ENCODE assay signal across 8 cellular contexts in genomic region chr15:52679232-52680040, GRCh38. TPM values are rescaled to one million over a fixed set of nuclear protein-coding genes. Genes with fewer than 3 reads are reported as not detected.
DNase-seq lines count a peak whose midpoint lies in the region; ATAC-seq, FAIRE-seq and TF ChIP-seq lines count a peak whose summit lies in the region.

TSS of gene ATOSA (minus strand) at chr15:52679388. CDS start at chr15:52678021, 1,367 bp downstream.

- peak within 1 kb of the TSS; percentile 99 for H3K27ac Mint-ChIP-seq in nephron progenitor cell
- H3K27ac Mint-ChIP-seq in stimulated activated naive CD8-positive, alpha-beta T cell treated with anti-CD3 and anti-CD28 coated beads, Interleukin-15, amount 100 ng/mL, for 72 hours = peak within 1 kb of the TSS; percentile 94 to 99

- DNase-seq in ELF-1 (ENCODE audit: low read depth, low spot score) (peak; percentile 95), H54 (ENCODE audit: insufficient read length, low spot score) (peak; percentile 49), M059J (ENCODE audit: low read depth) (peak; percentile 90), SHP77 (lab: John Stamatoyannopoulos, UW) (peak; percentile 76 to 90), activated gamma-delta T cell (lab: John Stamatoyannopoulos, UW) (peak; percentile 84), fibroblast of the conjunctiva (ENCODE audit: low read depth) (peak; percentile 70), nephron progenitor cell (peak; percentile 91)
- DNase-seq in stimulated activated naive CD8-positive, alpha-beta T cell treated with anti-CD3 and anti-CD28 coated beads, Interleukin-15, amount 100 ng/mL, for 72 hours = peak; percentile 89 to 90

- peaks cover 16% of the 10 kb centered on the region for H3K36me3 Mint-ChIP-seq in nephron progenitor cell (ENCODE audit: low read depth)

- H3K4me3 Mint-ChIP-seq in nephron progenitor cell = peak within 1 kb of the TSS; percentile 94
- peak within 1 kb of the TSS; percentile 95 to 99 for H3K4me3 Mint-ChIP-seq in stimulated activated naive CD8-positive, alpha-beta T cell treated with anti-CD3 and anti-CD28 coated beads, Interleukin-15, amount 100 ng/mL, for 72 hours

- peak; percentile 91 for ATAC-seq in stimulated activated naive CD8-positive, alpha-beta T cell treated with anti-CD3 and anti-CD28 coated beads, Interleukin-15, amount 100 ng/mL, for 72 hours

- TF ChIP-seq POLR2A in H54 (IDR thresholded peaks at IDR 0.05; ENCODE audit: low read depth, low read length) = peak; percentile 58; the same call in 1 of the 2 replicates

- no peak for TF ChIP-seq CTCF in nephron progenitor cell (IDR thresholded peaks at IDR 0.05)

- H3K4me1 Mint-ChIP-seq in nephron progenitor cell = peaks cover 28% of the 10 kb centered on the region
- peaks cover 40% of the 10 kb centered on the region for H3K4me1 Mint-ChIP-seq in stimulated activated naive CD8-positive, alpha-beta T cell treated with anti-CD3 and anti-CD28 coated beads, Interleukin-15, amount 100 ng/mL, for 72 hours

- H3K27me3 Mint-ChIP-seq in nephron progenitor cell (ENCODE audit: low read depth, poor library complexity) = peaks cover 23% of the 10 kb centered on the region
- H3K27me3 Mint-ChIP-seq in stimulated activated naive CD8-positive, alpha-beta T cell treated with anti-CD3 and anti-CD28 coated beads, Interleukin-15, amount 100 ng/mL, for 72 hours = no peaks in the 10 kb centered on the region

- no peaks in the 10 kb centered on the region for H3K9me3 Mint-ChIP-seq in nephron progenitor cell
- H3K9me3 Mint-ChIP-seq in stimulated activated naive CD8-positive, alpha-beta T cell treated with anti-CD3 and anti-CD28 coated beads, Interleukin-15, amount 100 ng/mL, for 72 hours = no peaks in the 10 kb centered on the region

- no peak for FAIRE-seq in H54 (lab: Jason Lieb, UNC)

RNA-seq across cellular contexts. Expression of gene ATOSA, which starts in this region (rescaled TPM):
- total RNA-seq in M059J (2014; rRNA removed; shearing (Covaris generic)) = 11.3 and 13.2 TPM in 2 replicates

Comparison
In these comparisons a context has a peak if more than half of its experiments do, and no peak if none do; other contexts are left out.
1. Peak in every context shown above with its lines: DNase-seq and ATAC-seq.